ENCODE assay signal across 13 cellular contexts in genomic region chr22:35436421-35436820, GRCh38. TPM values are rescaled to one million over a fixed set of nuclear protein-coding genes. Genes with fewer than 3 reads are reported as not detected.
DNase-seq lines count a peak whose midpoint lies in the region; ATAC-seq and TF ChIP-seq lines count a peak whose summit lies in the region.
"Had no signal": no experiment of that assay in that cellular context is flagged by ENCODE, and none has a peak within 500 bp of the region (broad histone marks: within the 10 kb centered on the region; RNA-seq: fewer than 3 reads in every experiment).

No MANE protein-coding gene starts in this region.

- no peak for TF ChIP-seq CTCF in 22Rv1 (IDR thresholded peaks at IDR 0.05)
- no peak for TF ChIP-seq CTCF in GM23338 (conservative IDR thresholded peaks at IDR 0.05; ENCODE audit: low read depth in 2 of 2)
- no peak for TF ChIP-seq CTCF in RWPE1 (conservative IDR thresholded peaks at IDR 0.05; ENCODE audit: low read depth)
- no peak for TF ChIP-seq CTCF in progenitor cell of endocrine pancreas (IDR thresholded peaks at IDR 0.05; ENCODE audit: unreplicated experiment)

- H3K4me3 ChIP-seq in GM23338 = no peak overlapping the region
- H3K4me3 ChIP-seq: GM23248, HAP-1 had no signal

- H3K27ac ChIP-seq in 22Rv1 (peak overlapping the region; percentile 23; the same call in 1 of the 2 replicates), GM23338 (ENCODE audit: low read depth) (0 out of 2 replicates have a peak overlapping the region, but pooled peaks have one; percentile 39), RWPE1 (peak overlapping the region; percentile 51)
- H3K27ac ChIP-seq: GM23248 had no signal

- H3K4me2 ChIP-seq in GM23338 = no peak overlapping the region

- POLR2A ChIA-PET in RWPE1 (lab: Yijun Ruan, JAX; ENCODE audit: low non-redundant PET) = no interaction called here

- H3K27me3 Mint-ChIP-seq in GM23338 (ENCODE audit: insufficient read depth, low read depth, poor library complexity) = peaks cover 27% of the 10 kb centered on the region
- H3K27me3 Mint-ChIP-seq in progenitor cell of endocrine pancreas = no peaks in the 10 kb centered on the region

- H3F3A ChIP-seq in GM23338 (replicated peaks; ENCODE audit: low read depth) = peaks cover 35% of the 10 kb centered on the region

- H3K9me3 Mint-ChIP-seq in GM23338 = peaks cover 17% of the 10 kb centered on the region
- H3K9me3 Mint-ChIP-seq in progenitor cell of endocrine pancreas (ENCODE audit: low read depth) = peaks cover 3% of the 10 kb centered on the region

- H3K36me3 Mint-ChIP-seq in GM23338 (ENCODE audit: low read depth) (peaks cover 54% of the 10 kb centered on the region), progenitor cell of endocrine pancreas (ENCODE audit: insufficient read depth) (peaks cover 19% of the 10 kb centered on the region)

- H3K4me1 Mint-ChIP-seq in GM23338 = peaks cover 2% of the 10 kb centered on the region; the same call in 2 of the 3 replicates
- no peaks in the 10 kb centered on the region for H3K4me1 Mint-ChIP-seq in progenitor cell of endocrine pancreas (ENCODE audit: low read depth)
- H3K4me1 Mint-ChIP-seq: CD14-positive monocyte had no signal

- H3K4me1 ChIP-seq in GM23338 (ENCODE audit: insufficient read depth) = peaks cover under 1% of the 10 kb centered on the region; the same call in 1 of the 2 replicates
- H3K4me1 ChIP-seq: HAP-1 had no signal

- DNase-seq in GM23338 (ENCODE audit: low spot score) = no peak
- no peak for DNase-seq in RWPE1 (ENCODE audit: low spot score)
- DNase-seq in progenitor cell of endocrine pancreas (ENCODE audit: low spot score, unreplicated experiment) = no peak
- no peak for DNase-seq in SIG-M5 (lab: John Stamatoyannopoulos, UW)
- DNase-seq in activated CD4-positive, alpha-beta T cell treated with anti-CD3 and anti-CD28 coated beads for 4 hours = no peak
- DNase-seq: CD8-positive, alpha-beta T cell; COR-L47; HFFc6 had no signal

- H3K27ac Mint-ChIP-seq in GM23338 = no peak overlapping the region
- H3K27ac Mint-ChIP-seq in progenitor cell of endocrine pancreas = peak overlapping the region; percentile 4
- H3K27ac Mint-ChIP-seq: CD8-positive, alpha-beta T cell; HFFc6 had no signal

- no peak overlapping the region for H2AFZ ChIP-seq in GM23338
- H2AFZ ChIP-seq: GM23248 had no signal

- H3K79me2 ChIP-seq in GM23338 (replicated peaks; ENCODE audit: insufficient read depth) = peaks cover 2% of the 10 kb centered on the region; the same call in 1 of the 2 replicates

- no peak overlapping the region for H3K4me3 Mint-ChIP-seq in GM23338
- H3K4me3 Mint-ChIP-seq in progenitor cell of endocrine pancreas (ENCODE audit: low read depth) = no peak overlapping the region
- H3K4me3 Mint-ChIP-seq: CD14-positive monocyte; CD8-positive, alpha-beta T cell; HFFc6 had no signal

- H3K9me2 ChIP-seq in GM23338 (ENCODE audit: insufficient read depth) = peaks cover 4% of the 10 kb centered on the region; the same call in 1 of the 2 replicates

- CTCF ChIA-PET in RWPE1 (lab: Yijun Ruan, JAX) = no interaction called here

- peaks cover 20% of the 10 kb centered on the region for H3K36me3 ChIP-seq in GM23338 (ENCODE audit: insufficient read depth)

- ATAC-seq in GM23338 = no peak
- ATAC-seq: CD8-positive, alpha-beta T cell; HepG2 had no signal

- no peaks in the 10 kb centered on the region for H3K27me3 ChIP-seq in GM23338 (ENCODE audit: insufficient read depth)

- peaks cover under 1% of the 10 kb centered on the region; the same call in 1 of the 2 replicates for H4K20me1 ChIP-seq in GM23338 (replicated peaks; ENCODE audit: insufficient read depth)

TF ChIP-seq in GM23338, 12 proteins besides CTCF, POLR2A, EP300 and RAD21 (continues in another document):
- TF ChIP-seq NANOG (IDR thresholded peaks at IDR 0.05; ENCODE audit: borderline replicate concordance) (no peak), ZNF331 (CRISPR knock-in tag; IDR thresholded peaks at IDR 0.05; ENCODE audit: low read depth) (no peak), ZNF114 (CRISPR knock-in tag; IDR thresholded peaks at IDR 0.05) (no peak), CREB1 (CRISPR knock-in tag; IDR thresholded peaks at IDR 0.05; ENCODE audit: low read depth) (no peak), EZH2 (IDR thresholded peaks at IDR 0.05; ENCODE audit: low read depth, unreplicated experiment) (no peak), STAT1 (IDR thresholded peaks at IDR 0.05; ENCODE audit: unreplicated experiment) (no peak), POLR2AphosphoS5 (IDR thresholded peaks at IDR 0.05; ENCODE audit: low read depth) (no peak), JUNB (IDR thresholded peaks at IDR 0.05; ENCODE audit: unreplicated experiment) (no peak), REST (IDR thresholded peaks at IDR 0.05; ENCODE audit: unreplicated experiment) (no peak), ETS1 (IDR thresholded peaks at IDR 0.05) (no peak)

RNA-seq across cellular contexts. Expression of gene MCM5, which starts 36.5 kb away (rescaled TPM):
- total RNA-seq in GM23338 (2014; rRNA removed; shearing (Covaris generic)) = 287 and 325 TPM in 2 replicates
- 282 and 288 TPM in 2 replicates for polyA plus RNA-seq in GM23338 (2016; fragmentation: Nextera tagmentation; extraction: Ambion mirVana)
- total RNA-seq in progenitor cell of endocrine pancreas = 84.8 and 92.8 TPM in 2 replicates

RNA-seq across cellular contexts. Expression of gene HMOX1, which starts 55.5 kb away (rescaled TPM):
- total RNA-seq in GM23338 (2014; rRNA removed; shearing (Covaris generic)) = 19.3 and 22.6 TPM in 2 replicates
- 10.9 and 12.1 TPM in 2 replicates for polyA plus RNA-seq in GM23338 (2016; fragmentation: Nextera tagmentation; extraction: Ambion mirVana)
- 4.3 and 6.4 TPM in 2 replicates for total RNA-seq in progenitor cell of endocrine pancreas
